Comparison of ENCODE assay signal across 19 cellular contexts in genomic region chr20:22575087-22575721, GRCh38. TPM values are rescaled to one million over a fixed set of nuclear protein-coding genes. Genes with fewer than 3 reads are reported as not detected.
DNase-seq lines count a peak whose midpoint lies in the region; ATAC-seq and TF ChIP-seq lines count a peak whose summit lies in the region.
"Had no signal": no experiment of that assay in that cellular context is flagged by ENCODE, and none has a peak within 500 bp of the region (broad histone marks: within the 10 kb centered on the region; RNA-seq: fewer than 3 reads in every experiment).

No MANE protein-coding gene starts in this region.

- intact Hi-C loops in right lobe of liver (cut with DNase I) = loop anchor here in 1 of 2 donors (10.0 kb wide), 1 partner anchor 50 kb away; no protein-coding TSS in a partner anchor

- peaks cover 0 to 7% (median 3%) of the 10 kb centered on the region in 4 donors for H3K4me1 Mint-ChIP-seq in naive thymus-derived CD8-positive, alpha-beta T cell

- 7% methylated on average over 7 of the region's 9 CpGs for whole genome bisulfite sequencing in right lobe of liver (ENCODE audit: insufficient coverage, low coverage, low lambda C conversion rate, missing lambda C conversion rate)

- DNase-seq in Daoy (ENCODE audit: low read depth) = peak; percentile 59
- DNase-seq in NCI-H774 (lab: John Stamatoyannopoulos, UW) = peak; percentile 55
- no peak for DNase-seq in right lobe of liver
- no peak for DNase-seq in NCI-H187 (lab: John Stamatoyannopoulos, UW)
- no peak for DNase-seq in KG1 (lab: John Stamatoyannopoulos, UW)
- no peak for DNase-seq in naive thymus-derived CD8-positive, alpha-beta T cell
- DNase-seq: activated CD4-positive, CD25-positive, alpha-beta regulatory T cell treated with anti-CD3 and anti-CD28 coated beads, Interleukin-2, amount 50 U/mL, for 72 hours; activated T-cell treated with anti-CD3 and anti-CD28 coated beads, Interleukin-2, amount 50 U/mL, for 1 hour; amygdala; HCEC 1CT; NCI-H526 treated with DMSO at 0.1 percent for 48 hours; SK-N-SH; stimulated activated naive CD8-positive, alpha-beta T cell treated with anti-CD3 and anti-CD28 coated beads, Interleukin-15, amount 100 ng/mL, for 72 hours had no signal

- H3K27me3 ChIP-seq in right lobe of liver = no peaks in the 10 kb centered on the region

- H3K9me3 ChIP-seq in right lobe of liver = no peaks in the 10 kb centered on the region
- H3K9me3 ChIP-seq: right atrium auricular region, SK-N-SH had no signal

- H3K4me3 Mint-ChIP-seq in naive thymus-derived CD8-positive, alpha-beta T cell = no peak overlapping the region
- H3K4me3 Mint-ChIP-seq: stimulated activated naive CD8-positive, alpha-beta T cell treated with anti-CD3 and anti-CD28 coated beads, Interleukin-15, amount 100 ng/mL, for 72 hours had no signal

- ATAC-seq in HG02852 (IDR thresholded peaks at IDR 0.05; ENCODE audit: unreplicated experiment) (peak; percentile 46), right lobe of liver (peak in 2 of 4 donors; percentile 1), GM19463 (IDR thresholded peaks at IDR 0.05; ENCODE audit: unreplicated experiment) (no peak)
- no peak for ATAC-seq in naive thymus-derived CD8-positive, alpha-beta T cell
- ATAC-seq: K562; stimulated activated naive CD8-positive, alpha-beta T cell treated with anti-CD3 and anti-CD28 coated beads, Interleukin-15, amount 100 ng/mL, for 72 hours had no signal

- peaks cover 49 to 93% (median 74%) of the 10 kb centered on the region in 5 donors for H3K27me3 Mint-ChIP-seq in naive thymus-derived CD8-positive, alpha-beta T cell

- no peak for TF ChIP-seq CTCF in right lobe of liver (IDR thresholded peaks at IDR 0.05)

- H3K36me3 Mint-ChIP-seq in naive thymus-derived CD8-positive, alpha-beta T cell = peaks cover 1 to 6% (median 5%) of the 10 kb centered on the region in 3 donors

- no peak for TF ChIP-seq POLR2A in right lobe of liver (IDR thresholded peaks at IDR 0.05)

- no peak overlapping the region for H3K27ac Mint-ChIP-seq in naive thymus-derived CD8-positive, alpha-beta T cell
- H3K27ac Mint-ChIP-seq: CD14-positive monocyte; stimulated activated naive CD8-positive, alpha-beta T cell treated with anti-CD3 and anti-CD28 coated beads, Interleukin-15, amount 100 ng/mL, for 72 hours had no signal

- peaks cover 0 to 57% (median 16%) of the 10 kb centered on the region in 4 donors for H3K4me1 ChIP-seq in right lobe of liver

- H3K27ac ChIP-seq in right lobe of liver = peak overlapping the region; percentile 16 to 98 (median 28)
- H3K27ac ChIP-seq: right atrium auricular region had no signal

- POLR2A ChIA-PET in naive thymus-derived CD8-positive, alpha-beta T cell (lab: Charles Lee) = no interaction called here

- H3K36me3 ChIP-seq in right lobe of liver = no peaks in the 10 kb centered on the region
- H3K36me3 ChIP-seq: right atrium auricular region had no signal

- peak overlapping the region in 2 of 3 donors; percentile 84 to 89 for H3K4me3 ChIP-seq in right lobe of liver
- H3K4me3 ChIP-seq: K562, right atrium auricular region had no signal

- peaks cover 0 to 11% (median 4%) of the 10 kb centered on the region in 9 donors for H3K9me3 Mint-ChIP-seq in naive thymus-derived CD8-positive, alpha-beta T cell

RNA-seq across cellular contexts. Expression of gene FOXA2, which starts 9.2 kb away (rescaled TPM):
- total RNA-seq in Daoy (2014; rRNA removed; shearing (Covaris generic)) = 0.33 and 0.57 TPM in 2 replicates
- total RNA-seq in right lobe of liver = 10 to 100 TPM; 11.8 to 28.7 (median 21.2) TPM
- total RNA-seq in naive thymus-derived CD8-positive, alpha-beta T cell = not detected
- polyA plus RNA-seq in naive thymus-derived CD8-positive, alpha-beta T cell = not detected
- total RNA-seq: dermis microvascular lymphatic vessel endothelial cell, right atrium auricular region had no signal
- polyA plus RNA-seq: CD14-positive monocyte, SK-N-SH had no signal

Comparison
In these comparisons a context has a peak if more than half of its experiments do, and no peak if none do; other contexts are left out.
1. DNase-seq: peak in Daoy (single experiment) and NCI-H774 (single experiment); none in right lobe of liver (0 of 3), NCI-H187 (0 of 2), KG1 (single experiment) and naive thymus-derived CD8-positive, alpha-beta T cell (0 of 10).